Comparison of ENCODE assay signal across 11 cellular contexts in the genomic region with DNA sequence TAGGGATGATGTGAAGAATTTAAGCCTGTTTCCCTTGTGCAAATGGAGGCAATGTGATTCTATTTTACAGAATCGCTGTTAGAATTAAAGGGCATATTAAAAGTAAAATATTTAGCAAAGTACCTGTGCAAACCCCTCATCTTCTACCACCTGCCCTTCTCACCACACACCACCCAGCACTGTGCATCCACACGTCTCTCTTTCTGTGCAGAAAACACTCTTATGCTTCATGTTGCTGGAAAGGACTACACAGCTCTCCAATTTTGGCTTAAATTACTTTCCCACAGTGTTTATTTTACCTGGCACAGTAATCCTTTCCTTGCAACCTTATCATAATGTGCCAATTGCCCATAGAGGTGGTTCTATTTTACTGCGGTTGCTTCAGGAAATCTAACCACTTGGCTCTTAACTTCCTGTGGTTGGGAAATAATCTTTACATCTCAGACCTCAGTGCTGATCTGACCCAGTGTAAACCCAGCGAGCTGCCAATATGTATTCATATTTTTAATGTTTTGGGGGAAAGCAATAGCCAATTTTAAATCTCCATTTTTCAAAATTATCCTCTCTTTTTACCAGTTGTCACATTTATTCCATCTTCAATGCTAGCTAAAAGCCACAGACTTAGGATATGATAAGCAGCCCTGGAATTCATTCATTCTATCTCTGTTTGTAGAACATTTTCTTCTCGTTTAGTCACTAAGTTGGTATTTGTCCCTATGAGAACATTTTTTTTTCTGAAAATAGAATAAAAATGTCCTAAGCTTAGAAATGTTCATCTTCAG.
DNase-seq lines count a peak whose midpoint lies in the region; FAIRE-seq and TF ChIP-seq lines count a peak whose summit lies in the region.
"Had no signal": no experiment of that assay in that cellular context is flagged by ENCODE, and none has a peak within 500 bp of the region (broad histone marks: within the 10 kb centered on the region; RNA-seq: fewer than 3 reads in every experiment).

No MANE protein-coding gene starts in this region.

- no peaks in the 10 kb centered on the region for H4K20me1 ChIP-seq in hepatocyte (ENCODE audit: insufficient read depth, poor library complexity, severe bottlenecking)

- H2AFZ ChIP-seq in hepatocyte: no peak overlapping the region

- H3K4me1 Mint-ChIP-seq in activated T-helper 2 cell treated with anti-CD3 and anti-CD28 coated beads, Interferon-gamma antibody, Interleukin-2, Interleukin-4, amounts not matched to agents 10 μg/mL and 5 μg/mL and 100 μg/mL, durations not matched to agents 14 hours and 24 hours and 36 hours (ENCODE audit: low read depth): peaks cover 42% of the 10 kb centered on the region

- H3K4me1 ChIP-seq in hepatocyte (ENCODE audit: insufficient read depth) (no peaks in the 10 kb centered on the region), testis (peaks cover 2% of the 10 kb centered on the region), A673 (ENCODE audit: insufficient read depth, low read length, poor library complexity, severe bottlenecking) (no peaks in the 10 kb centered on the region)

- 78% methylated on average over 5 of the region's 5 CpGs for WGBS in hepatocyte (ENCODE audit: low lambda C conversion rate, missing lambda C conversion rate)
- WGBS in testis, 2 donors: 59 to 64% methylated on average over 5 of the region's 5 CpGs

- peaks cover 13% of the 10 kb centered on the region for H3K27me3 Mint-ChIP-seq in activated T-helper 2 cell treated with anti-CD3 and anti-CD28 coated beads, Interferon-gamma antibody, Interleukin-2, Interleukin-4, amounts not matched to agents 10 μg/mL and 5 μg/mL and 100 μg/mL, durations not matched to agents 14 hours and 24 hours and 36 hours (ENCODE audit: low read depth)

- BruUV-seq in A673 (replicated peaks; lab: Mats Ljungman, UMichigan): no TSS peak

- no peaks in the 10 kb centered on the region for H3K9me2 ChIP-seq in hepatocyte (replicated peaks; ENCODE audit: insufficient read depth)

- CTCF ChIA-PET in A673 (lab: Charles Lee): no interaction called here

- FAIRE-seq in H54 (lab: Jason Lieb, UNC): peak; percentile 48

- intact Hi-C loops in activated T-helper 2 cell treated with anti-CD3 and anti-CD28 coated beads, Interferon-gamma antibody, Interleukin-2, Interleukin-4, amounts not matched to agents 10 μg/mL and 5 μg/mL and 100 μg/mL, durations not matched to agents 14 hours and 24 hours and 36 hours (cut with micrococcal nuclease): loop anchor here (10.0 kb wide), 1 partner anchor 99 kb away; no protein-coding TSS in a partner anchor
- intact Hi-C loops in testis (cut with DNase I; ENCODE audit: low total_unique reads): no loop called here
- intact Hi-C loops in A673 (cut with micrococcal nuclease; ENCODE audit: unreplicated experiment): no loop called here

- H3K4me2 ChIP-seq in hepatocyte: no peak overlapping the region

- H3K4me3 Mint-ChIP-seq in activated T-helper 2 cell treated with anti-CD3 and anti-CD28 coated beads, Interferon-gamma antibody, Interleukin-2, Interleukin-4, amounts not matched to agents 10 μg/mL and 5 μg/mL and 100 μg/mL, durations not matched to agents 14 hours and 24 hours and 36 hours (ENCODE audit: low read depth): peak overlapping the region; percentile 23

- TF ChIP-seq CTCF in hepatocyte (IDR thresholded peaks at IDR 0.05; ENCODE audit: poor library complexity): no peak
- TF ChIP-seq CTCF in testis (IDR thresholded peaks at IDR 0.05): no peak
- TF ChIP-seq CTCF in A673 (conservative IDR thresholded peaks at IDR 0.05; ENCODE audit: low read depth, low read length): no peak

- H3K27me3 ChIP-seq in hepatocyte (no peaks in the 10 kb centered on the region), testis (no peaks in the 10 kb centered on the region), A673 (replicated peaks; ENCODE audit: insufficient read depth, low read depth, low read length, poor library complexity) (no peaks in the 10 kb centered on the region)

- H3K27ac ChIP-seq in hepatocyte: no peak overlapping the region
- peak overlapping the region in 1 of 2 donors; percentile 46 for H3K27ac ChIP-seq in testis
- H3K27ac ChIP-seq in A673 (ENCODE audit: low read depth, low read length, poor library complexity, severe bottlenecking): no peak overlapping the region

- no peaks in the 10 kb centered on the region for H3K36me3 Mint-ChIP-seq in activated T-helper 2 cell treated with anti-CD3 and anti-CD28 coated beads, Interferon-gamma antibody, Interleukin-2, Interleukin-4, amounts not matched to agents 10 μg/mL and 5 μg/mL and 100 μg/mL, durations not matched to agents 14 hours and 24 hours and 36 hours (ENCODE audit: low read depth)

- no peak overlapping the region for H3K27ac Mint-ChIP-seq in activated T-helper 2 cell treated with anti-CD3 and anti-CD28 coated beads, Interferon-gamma antibody, Interleukin-2, Interleukin-4, amounts not matched to agents 10 μg/mL and 5 μg/mL and 100 μg/mL, durations not matched to agents 14 hours and 24 hours and 36 hours

- H3K4me3 ChIP-seq in hepatocyte: no peak overlapping the region
- H3K4me3 ChIP-seq in testis: no peak overlapping the region
- no peak overlapping the region for H3K4me3 ChIP-seq in A673 (ENCODE audit: low read depth, low read length, poor library complexity, severe bottlenecking)

- no peaks in the 10 kb centered on the region for H3K79me2 ChIP-seq in hepatocyte

- POLR2A ChIA-PET in A673 (lab: Charles Lee; ENCODE audit: low non-redundant PET): no interaction called here

- H3K9me3 Mint-ChIP-seq in activated T-helper 2 cell treated with anti-CD3 and anti-CD28 coated beads, Interferon-gamma antibody, Interleukin-2, Interleukin-4, amounts not matched to agents 10 μg/mL and 5 μg/mL and 100 μg/mL, durations not matched to agents 14 hours and 24 hours and 36 hours: no peaks in the 10 kb centered on the region

- no peaks in the 10 kb centered on the region for H3K9me3 ChIP-seq in hepatocyte (ENCODE audit: low read depth)
- H3K9me3 ChIP-seq in testis: no peaks in the 10 kb centered on the region
- no peaks in the 10 kb centered on the region for H3K9me3 ChIP-seq in A673 (ENCODE audit: low read depth, low read length, poor library complexity, severe bottlenecking)

- DNase-seq in AG08396 (ENCODE audit: low spot score) (peak; percentile 27), H54 (ENCODE audit: insufficient read length, low spot score) (no peak), hepatocyte (ENCODE audit: low spot score) (peak; percentile 6), testis (no peak), A673 (ENCODE audit: low spot score) (no peak), T-helper 9 cell (no peak)
- DNase-seq in activated T-helper 2 cell treated with anti-CD3 and anti-CD28 coated beads, Interferon-gamma antibody, Interleukin-2, Interleukin-4, amounts not matched to agents 10 μg/mL and 5 μg/mL and 100 μg/mL, durations not matched to agents 14 hours and 24 hours and 36 hours (ENCODE audit: low spot score): no peak
- DNase-seq in activated effector memory CD4-positive, alpha-beta T cell treated with Interleukin-2 at 50 U/mL for 16 hours: no peak
- DNase-seq: retina; SHP77; stimulated activated naive CD4-positive, alpha-beta T cell treated with Interleukin-2 at 50 U/mL for 16 hours had no signal

- no peak for TF ChIP-seq POLR2A in H54 (IDR thresholded peaks at IDR 0.05; ENCODE audit: low read depth, low read length)
- no peak for TF ChIP-seq POLR2A in testis (IDR thresholded peaks at IDR 0.05)

- H3K36me3 ChIP-seq in hepatocyte (replicated peaks; ENCODE audit: insufficient read depth, low read depth): no peaks in the 10 kb centered on the region
- no peaks in the 10 kb centered on the region for H3K36me3 ChIP-seq in testis (ENCODE audit: low read depth, missing control alignments)
- H3K36me3 ChIP-seq in A673 (ENCODE audit: insufficient read depth, low read length, poor library complexity, severe bottlenecking): no peaks in the 10 kb centered on the region

Comparison
In these comparisons a context has a peak if more than half of its experiments do, and no peak if none do; other contexts are left out.
1. DNase-seq: peak in AG08396 (single experiment) and hepatocyte (single experiment); none in H54 (single experiment), activated T-helper 2 cell treated with anti-CD3 and anti-CD28 coated beads, Interferon-gamma antibody, Interleukin-2, Interleukin-4, amounts not matched to agents 10 μg/mL and 5 μg/mL and 100 μg/mL, durations not matched to agents 14 hours and 24 hours and 36 hours (single experiment), testis (single experiment), activated effector memory CD4-positive, alpha-beta T cell treated with Interleukin-2 at 50 U/mL for 16 hours (single experiment), A673 (single experiment) and T-helper 9 cell (single experiment).